ENCODE assay signal across 19 cellular contexts in the genomic region with DNA sequence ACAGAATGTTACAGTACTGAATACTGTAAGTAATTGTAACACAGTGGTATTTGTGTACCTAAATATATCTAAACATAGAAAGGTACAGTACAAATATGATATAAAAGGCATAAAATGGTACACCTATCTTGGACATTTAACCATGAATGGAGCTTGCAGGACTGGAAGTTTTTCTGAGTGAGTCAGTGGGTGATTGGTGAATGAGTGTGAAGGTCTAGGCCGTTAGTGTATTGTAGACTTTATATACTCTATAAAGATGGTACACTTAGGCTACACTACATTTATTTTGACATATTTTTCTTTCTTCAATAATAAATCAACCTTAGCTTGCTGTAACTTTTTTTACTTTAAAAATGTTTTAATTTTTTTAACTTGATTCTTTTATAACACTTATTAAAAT.
DNase-seq lines count a peak whose midpoint lies in the region; ATAC-seq, FAIRE-seq and TF ChIP-seq lines count a peak whose summit lies in the region.
"Had no signal": no experiment of that assay in that cellular context is flagged by ENCODE, and none has a peak within 500 bp of the region (broad histone marks: within the 10 kb centered on the region; RNA-seq: fewer than 3 reads in every experiment).

No MANE protein-coding gene starts in this region.

- H3K9me3 ChIP-seq in astrocyte (ENCODE audit: insufficient read depth, low read depth, low read length) = no peaks in the 10 kb centered on the region
- H3K9me3 ChIP-seq: BLaER1 treated with 17β-estradiol and CSF1 and Interleukin-3, amounts not matched to agents 10 nM and 100 nM had no signal

- H3K4me2 ChIP-seq in astrocyte (ENCODE audit: low read length) = no peak overlapping the region
- H3K4me2 ChIP-seq: BLaER1 treated with 17β-estradiol and CSF1 and Interleukin-3, amounts not matched to agents 10 nM and 100 nM had no signal

- no peak overlapping the region for H3K4me3 Mint-ChIP-seq in astrocyte (ENCODE audit: unreplicated experiment)
- H3K4me3 Mint-ChIP-seq: CD4-positive, CD25-positive, alpha-beta regulatory T cell; H9 had no signal

- H3K9me3 Mint-ChIP-seq in astrocyte (ENCODE audit: unreplicated experiment) = no peaks in the 10 kb centered on the region
- peaks cover 0 to 3% of the 10 kb centered on the region in 2 donors for H3K9me3 Mint-ChIP-seq in activated naive CD4-positive, alpha-beta T cell treated with anti-CD3 and anti-CD28 coated beads, Interleukin-2, amount 50 U/mL, for 72 hours

- peaks cover 2% of the 10 kb centered on the region for H3K4me1 Mint-ChIP-seq in astrocyte (ENCODE audit: low read depth, unreplicated experiment)
- H3K4me1 Mint-ChIP-seq: CD4-positive, CD25-positive, alpha-beta regulatory T cell; H9 had no signal

- no peak overlapping the region for H2AFZ ChIP-seq in astrocyte (ENCODE audit: low read depth, low read length)

- no peaks in the 10 kb centered on the region for H3K27me3 Mint-ChIP-seq in astrocyte (ENCODE audit: low read depth, unreplicated experiment)
- H3K27me3 Mint-ChIP-seq: CD4-positive, CD25-positive, alpha-beta regulatory T cell had no signal

- H3K9ac ChIP-seq in astrocyte (ENCODE audit: low read length) = no peak overlapping the region
- H3K9ac ChIP-seq: BLaER1 treated with 17β-estradiol and CSF1 and Interleukin-3, amounts not matched to agents 10 nM and 100 nM had no signal

- no peak overlapping the region for H3K27ac ChIP-seq in astrocyte (ENCODE audit: low read depth, low read length)
- H3K27ac ChIP-seq: 22Rv1; BLaER1 treated with 17β-estradiol and CSF1 and Interleukin-3, amounts not matched to agents 10 nM and 100 nM had no signal

- DNase-seq in A172 (ENCODE audit: low spot score) (peak; percentile 1), M059J (ENCODE audit: low read depth) (peak; percentile 11), astrocyte (ENCODE audit: low read depth) (peak; percentile 2), frontal cortex (ENCODE audit: low spot score in 2 of 2) (no peak), NCI-H446 treated with DMSO at 0.1 percent for 48 hours (lab: John Stamatoyannopoulos, UW) (no peak)
- no peak for DNase-seq in activated T-cell treated with anti-CD3 and anti-CD28 coated beads, Interleukin-2, amount 50 U/mL, for 48 hours
- no peak for DNase-seq in activated naive CD4-positive, alpha-beta T cell treated with anti-CD3 and anti-CD28 coated beads, Interleukin-2, amount 50 U/mL, for 72 hours (ENCODE audit: low spot score in 2 of 2)
- DNase-seq: Calu3; CD4-positive, CD25-positive, alpha-beta regulatory T cell; DMS 273 treated with DMSO at 0.1 percent for 48 hours; DMS79; GDM1; GOT3; H9 had no signal

- H3K4me1 ChIP-seq in astrocyte (ENCODE audit: insufficient read depth, low read length) = no peaks in the 10 kb centered on the region
- H3K4me1 ChIP-seq: BLaER1 treated with 17β-estradiol and CSF1 and Interleukin-3, amounts not matched to agents 10 nM and 100 nM had no signal

- no peak for ATAC-seq in GM19351 (IDR thresholded peaks at IDR 0.05; ENCODE audit: unreplicated experiment)
- no peak for ATAC-seq in activated naive CD4-positive, alpha-beta T cell treated with anti-CD3 and anti-CD28 coated beads, Interleukin-2, amount 50 U/mL, for 72 hours
- ATAC-seq: HepG2 had no signal

- TF ChIP-seq CTCF in astrocyte (IDR thresholded peaks at IDR 0.05; ENCODE audit: insufficient read depth, low read depth, low read length) = no peak

- H3K36me3 ChIP-seq in astrocyte (ENCODE audit: insufficient read depth, low read length) = no peaks in the 10 kb centered on the region
- H3K36me3 ChIP-seq: BLaER1 treated with 17β-estradiol and CSF1 and Interleukin-3, amounts not matched to agents 10 nM and 100 nM had no signal

- H4K20me1 ChIP-seq in astrocyte (ENCODE audit: insufficient read depth, low read length) = no peaks in the 10 kb centered on the region
- H4K20me1 ChIP-seq: BLaER1 treated with 17β-estradiol and CSF1 and Interleukin-3, amounts not matched to agents 10 nM and 100 nM had no signal

- no peaks in the 10 kb centered on the region for H3K36me3 Mint-ChIP-seq in astrocyte (ENCODE audit: low read depth, unreplicated experiment)
- H3K36me3 Mint-ChIP-seq in activated naive CD4-positive, alpha-beta T cell treated with anti-CD3 and anti-CD28 coated beads, Interleukin-2, amount 50 U/mL, for 72 hours = no peaks in the 10 kb centered on the region
- H3K36me3 Mint-ChIP-seq: CD4-positive, CD25-positive, alpha-beta regulatory T cell had no signal

- no peaks in the 10 kb centered on the region for H3K27me3 ChIP-seq in astrocyte (ENCODE audit: insufficient read depth, low read length)
- H3K27me3 ChIP-seq: BLaER1 treated with 17β-estradiol and CSF1 and Interleukin-3, amounts not matched to agents 10 nM and 100 nM had no signal

- H3K27ac Mint-ChIP-seq in astrocyte (ENCODE audit: unreplicated experiment) = no peak overlapping the region
- H3K27ac Mint-ChIP-seq in activated naive CD4-positive, alpha-beta T cell treated with anti-CD3 and anti-CD28 coated beads, Interleukin-2, amount 50 U/mL, for 72 hours = no peak overlapping the region
- H3K27ac Mint-ChIP-seq: CD4-positive, CD25-positive, alpha-beta regulatory T cell; H9 had no signal

- no peak overlapping the region for H3K4me3 ChIP-seq in astrocyte (ENCODE audit: insufficient read depth, low read depth, low read length)
- H3K4me3 ChIP-seq: BLaER1 treated with 17β-estradiol and CSF1 and Interleukin-3, amounts not matched to agents 10 nM and 100 nM had no signal

- no peaks in the 10 kb centered on the region for H3K79me2 ChIP-seq in astrocyte (ENCODE audit: insufficient read depth, low read length)

- FAIRE-seq in astrocyte (lab: Jason Lieb, UNC) (no peak), frontal cortex (lab: Jason Lieb, UNC) (peak; percentile 75)
- FAIRE-seq: HepG2, HTR-8/SVneo had no signal

Comparison
In these comparisons a context has a peak if more than half of its experiments do, and no peak if none do; other contexts are left out.
1. DNase-seq: peak in A172 (single experiment), M059J (single experiment) and astrocyte (single experiment); none in frontal cortex (0 of 2), NCI-H446 treated with DMSO at 0.1 percent for 48 hours (single experiment), activated T-cell treated with anti-CD3 and anti-CD28 coated beads, Interleukin-2, amount 50 U/mL, for 48 hours (0 of 2) and activated naive CD4-positive, alpha-beta T cell treated with anti-CD3 and anti-CD28 coated beads, Interleukin-2, amount 50 U/mL, for 72 hours (0 of 2).